16 cellular contexts compared by ENCODE assay signal in genomic region chr1:111625263-111625662, GRCh38. TPM values are rescaled to one million over a fixed set of nuclear protein-coding genes. Genes with fewer than 3 reads are reported as not detected.
DNase-seq lines count a peak whose midpoint lies in the region; ATAC-seq and TF ChIP-seq lines count a peak whose summit lies in the region.
"Had no signal": no experiment of that assay in that cellular context is flagged by ENCODE, and none has a peak within 500 bp of the region (broad histone marks: within the 10 kb centered on the region; RNA-seq: fewer than 3 reads in every experiment).

No MANE protein-coding gene starts in this region.

- peaks cover 88% of the 10 kb centered on the region for H3K4me1 Mint-ChIP-seq in activated T-cell treated with anti-CD3 and anti-CD28 coated beads, Interleukin-2, amount 50 U/mL, for 72 hours (ENCODE audit: low read depth)
- H3K4me1 Mint-ChIP-seq in activated naive CD8-positive, alpha-beta T cell treated with anti-CD3 and anti-CD28 coated beads, Interleukin-2, amount 50 U/mL, for 24 hours = peaks cover 84% of the 10 kb centered on the region

- peak overlapping the region; percentile 65 to 77 for H3K4me3 Mint-ChIP-seq in activated T-cell treated with anti-CD3 and anti-CD28 coated beads, Interleukin-2, amount 50 U/mL, for 72 hours
- H3K4me3 Mint-ChIP-seq in activated naive CD8-positive, alpha-beta T cell treated with anti-CD3 and anti-CD28 coated beads, Interleukin-2, amount 50 U/mL, for 24 hours = peak overlapping the region; percentile 56

- no peak for DNase-seq in activated T-cell treated with anti-CD3 and anti-CD28 coated beads, Interleukin-2, amount 50 U/mL, for 72 hours
- DNase-seq in activated T-cell treated with anti-CD3 and anti-CD28 coated beads, Interleukin-2, amount 50 U/mL, for 1 hour = no peak
- DNase-seq in NAMALWA (ENCODE audit: low spot score) (peak; percentile 28), spleen (no peak), DMS 273 (lab: John Stamatoyannopoulos, UW; ENCODE audit: unreplicated experiment) (no peak), COLO829 (ENCODE audit: low spot score) (no peak)
- no peak for DNase-seq in activated naive CD8-positive, alpha-beta T cell treated with anti-CD3 and anti-CD28 coated beads, Interleukin-2, amount 50 U/mL, for 24 hours
- DNase-seq: activated CD8-positive, alpha-beta memory T cell treated with anti-CD3 and anti-CD28 coated beads for 24 hours; Kasumi-1; left ventricle myocardium inferior; NCI-H1417 treated with DMSO at 0.1 percent for 48 hours; NCI-H2227 treated with DMSO at 0.1 percent for 48 hours; psoas muscle; SHP77 treated with DMSO at 0.1 percent for 48 hours; stimulated activated CD4-positive, alpha-beta T cell treated with anti-CD3 and anti-CD28 coated beads, Interleukin-12 subunit alpha, Interleukin-12 subunit beta, amount 100 ng/mL, for 4 hours had no signal

- H3K4me1 ChIP-seq in spleen = peaks cover 75 to 100% (median 97%) of the 10 kb centered on the region in 6 donors

- intact Hi-C loops in spleen (cut with DNase I; ENCODE audit: low total_unique reads) = no loop called here

- peaks cover 17 to 25% of the 10 kb centered on the region in 2 donors for H3K36me3 Mint-ChIP-seq in activated T-cell treated with anti-CD3 and anti-CD28 coated beads, Interleukin-2, amount 50 U/mL, for 72 hours (ENCODE audit: insufficient read depth in 2 of 2)
- H3K36me3 Mint-ChIP-seq in activated naive CD8-positive, alpha-beta T cell treated with anti-CD3 and anti-CD28 coated beads, Interleukin-2, amount 50 U/mL, for 24 hours (ENCODE audit: low read depth) = peaks cover 44% of the 10 kb centered on the region

- WGBS in spleen, 5 donors = 13 to 38% (median 28%) methylated on average over 1 of the region's 1 CpG

- no peak for TF ChIP-seq POLR2A in spleen (IDR thresholded peaks at IDR 0.05)

- H3K27ac ChIP-seq in spleen = peak overlapping the region in 7 of 8 donors; percentile 3 to 100 (median 59)
- H3K27ac ChIP-seq: left ventricle myocardium inferior, psoas muscle had no signal

- H3K36me3 ChIP-seq in spleen = peaks cover 0 to 7% (median 0%) of the 10 kb centered on the region in 6 donors
- H3K36me3 ChIP-seq: left ventricle myocardium inferior had no signal

- no peaks in the 10 kb centered on the region for H3K9me3 ChIP-seq in spleen
- H3K9me3 ChIP-seq: left ventricle myocardium inferior, psoas muscle had no signal

- ATAC-seq in activated T-cell treated with anti-CD3 and anti-CD28 coated beads, Interleukin-2, amount 50 U/mL, for 72 hours (replicated peaks in 1 of 2) = no peak
- ATAC-seq in activated naive CD8-positive, alpha-beta T cell treated with anti-CD3 and anti-CD28 coated beads, Interleukin-2, amount 50 U/mL, for 24 hours = no peak
- no peak for ATAC-seq in GM18870 (IDR thresholded peaks at IDR 0.05; ENCODE audit: unreplicated experiment)
- ATAC-seq: psoas muscle had no signal

- no peaks in the 10 kb centered on the region for H3K27me3 Mint-ChIP-seq in activated T-cell treated with anti-CD3 and anti-CD28 coated beads, Interleukin-2, amount 50 U/mL, for 72 hours (ENCODE audit: low read depth)
- H3K27me3 Mint-ChIP-seq in activated naive CD8-positive, alpha-beta T cell treated with anti-CD3 and anti-CD28 coated beads, Interleukin-2, amount 50 U/mL, for 24 hours = no peaks in the 10 kb centered on the region

- no peak for TF ChIP-seq CTCF in spleen (IDR thresholded peaks at IDR 0.05 in 8 of 11, conservative IDR thresholded peaks at IDR 0.05 in 3 of 11)

- no peak overlapping the region for H3K4me3 ChIP-seq in spleen
- H3K4me3 ChIP-seq: left ventricle myocardium inferior, psoas muscle had no signal

- H3K27ac Mint-ChIP-seq in activated T-cell treated with anti-CD3 and anti-CD28 coated beads, Interleukin-2, amount 50 U/mL, for 72 hours = peak overlapping the region; percentile 86
- H3K27ac Mint-ChIP-seq in activated naive CD8-positive, alpha-beta T cell treated with anti-CD3 and anti-CD28 coated beads, Interleukin-2, amount 50 U/mL, for 24 hours = peak overlapping the region; percentile 76

- no peaks in the 10 kb centered on the region for H3K9me3 Mint-ChIP-seq in activated T-cell treated with anti-CD3 and anti-CD28 coated beads, Interleukin-2, amount 50 U/mL, for 72 hours
- no peaks in the 10 kb centered on the region for H3K9me3 Mint-ChIP-seq in activated naive CD8-positive, alpha-beta T cell treated with anti-CD3 and anti-CD28 coated beads, Interleukin-2, amount 50 U/mL, for 24 hours

- no peaks in the 10 kb centered on the region for H3K27me3 ChIP-seq in spleen (replicated peaks in 1 of 7)

RNA-seq across cellular contexts. Expression of gene RAP1A, which starts 5.7 kb away (rescaled TPM):
- total RNA-seq in activated T-cell treated with anti-CD3 and anti-CD28 coated beads, Interleukin-2, amount 50 U/mL, for 72 hours = 100 to 1,000 TPM; 216 TPM
- total RNA-seq in spleen = 100 to 1,000 TPM in 5 of 7 donors, 10 to 100 TPM in 2; 83.3 to 125 (median 113) TPM
- 100 to 1,000 TPM in 1 of 3 donors, 10 to 100 TPM in 2; 93.6 to 106 (median 99.3) TPM for polyA plus RNA-seq in spleen
